In the genomic region with DNA sequence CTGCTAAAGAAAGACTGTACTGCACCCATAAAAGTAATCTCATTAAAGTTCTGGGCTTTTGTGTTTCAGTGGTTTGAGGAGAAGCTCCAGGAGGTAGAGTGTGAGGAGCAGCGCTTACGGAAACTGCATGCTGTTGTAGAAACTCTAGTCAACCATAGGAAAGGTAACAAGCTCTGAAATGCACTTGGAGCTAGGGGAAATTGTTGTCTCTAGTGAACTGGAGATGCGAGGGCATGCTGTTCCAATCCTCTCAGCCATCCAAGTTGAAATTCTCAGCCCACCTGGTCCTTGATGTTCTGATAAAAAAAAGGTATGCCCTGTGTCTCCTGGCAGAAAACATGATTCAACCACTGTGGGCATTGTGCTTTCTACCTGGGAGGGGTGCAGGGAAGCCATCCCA, we compare ENCODE assay signal across 7 cellular contexts. TPM values are rescaled to one million over a fixed set of nuclear protein-coding genes. Genes with fewer than 3 reads are reported as not detected.
"Had no signal": no experiment of that assay in that cellular context is flagged by ENCODE, and none has a peak within 500 bp of the region (broad histone marks: within the 10 kb centered on the region; RNA-seq: fewer than 3 reads in every experiment).

No MANE protein-coding gene starts in this region.

- ATAC-seq: HCT116 had no signal

- H3K4me3 Mint-ChIP-seq: HFFc6 had no signal

- H3K27ac Mint-ChIP-seq: HFFc6 had no signal

- H3K9me3 Mint-ChIP-seq: HFFc6 had no signal

- DNase-seq: GM23248, GOT3, H7, HFFc6, IMR-90 had no signal

- H3K27ac ChIP-seq: GM23248, HL-60 had no signal

RNA-seq across cellular contexts. Expression of gene SNX22, which starts 21.4 kb away (rescaled TPM):
- total RNA-seq: GM23248 had no signal
